In genomic region chr2:218179782-218180181, GRCh38 we compare ENCODE assay signal across 36 cellular contexts. TPM values are rescaled to one million over a fixed set of nuclear protein-coding genes. Genes with fewer than 3 reads are reported as not detected.
"Had no signal": no experiment of that assay in that cellular context is flagged by ENCODE, and none has a peak within 500 bp of the region (broad histone marks: within the 10 kb centered on the region; RNA-seq: fewer than 3 reads in every experiment).

No MANE protein-coding gene starts in this region.

- H3K27ac ChIP-seq: adrenal gland, ascending aorta, cardiac muscle cell, VCaP had no signal

- H3K4me3 ChIP-seq: adrenal gland, ascending aorta, cardiac muscle cell had no signal

- FAIRE-seq: TTC549 had no signal

- H3K36me3 ChIP-seq: adrenal gland, ascending aorta, cardiac muscle cell had no signal

- ATAC-seq: activated CD8-positive, alpha-beta T cell treated with anti-CD3 and anti-CD28 coated beads for 36 hours; activated naive CD4-positive, alpha-beta T cell treated with anti-CD3 and anti-CD28 coated beads, Interleukin-2, amount 50 U/mL, for 72 hours; activated T-cell treated with anti-CD3 and anti-CD28 coated beads, Interleukin-2, amount 50 U/mL, for 4 hours; activated T-cell treated with anti-CD3 and anti-CD28 coated beads, Interleukin-2, amount 50 U/mL, for 72 hours; activated T-helper 17 cell treated with anti-CD3 and anti-CD28 coated beads, Interleukin-2, amount 50 U/mL, for 72 hours had no signal

- H3K27me3 ChIP-seq: adrenal gland, ascending aorta, cardiac muscle cell had no signal

- H3K4me1 ChIP-seq: adrenal gland, ascending aorta had no signal

- H3K9me3 ChIP-seq: adrenal gland, ascending aorta had no signal

- DNase-seq: activated B cell treated with CpG ODN at 0.5 μM for 24 hours; activated CD4-positive, alpha-beta memory T cell treated with anti-CD3 and anti-CD28 coated beads for 36 hours; activated CD4-positive, alpha-beta T cell treated with anti-CD3 and anti-CD28 coated beads for 4 hours; activated CD4-positive, alpha-beta T cell treated with anti-CD3 and anti-CD28 coated beads, Interleukin-2, amount 10 ng/mL, durations not matched to agents 24 days and 14 days; activated CD4-positive, alpha-beta T cell treated with anti-CD3 and anti-CD28 coated beads, Interleukin-2, amount 50 U/mL, for 1 hour; activated CD4-positive, alpha-beta T cell treated with anti-CD3 and anti-CD28 coated beads, Interleukin-2, amount 50 U/mL, for 4 hours; activated CD4-positive, CD25-positive, alpha-beta regulatory T cell treated with anti-CD3 and anti-CD28 coated beads, Interleukin-2, amount 50 U/mL, for 72 hours; activated CD8-positive, alpha-beta memory T cell treated with anti-CD3 and anti-CD28 coated beads, Interleukin-2, amount 50 U/mL, for 4 hours; activated CD8-positive, alpha-beta T cell treated with anti-CD3 and anti-CD28 coated beads for 36 hours; activated effector memory CD4-positive, alpha-beta T cell treated with anti-CD3 and anti-CD28 coated beads, Interleukin-2, amount 50 U/mL, for 16 hours; activated gamma-delta T cell treated with Interleukin-2 at 50 U/mL for 16 hours; activated naive CD4-positive, alpha-beta T cell; activated naive CD4-positive, alpha-beta T cell treated with anti-CD3 and anti-CD28 coated beads for 36 hours; activated naive CD4-positive, alpha-beta T cell treated with anti-CD3 and anti-CD28 coated beads, Interleukin-2, amount 50 U/mL, for 16 hours; activated naive CD8-positive, alpha-beta T cell treated with anti-CD3 and anti-CD28 coated beads for 36 hours; activated T-cell treated with anti-CD3 and anti-CD28 coated beads for 4 hours; activated T-cell treated with anti-CD3 and anti-CD28 coated beads, Interleukin-2, amount 50 U/mL, for 1 hour; activated T-cell treated with anti-CD3 and anti-CD28 coated beads, Interleukin-2, amount 50 U/mL, for 4 hours; activated T-cell treated with anti-CD3 and anti-CD28 coated beads, Interleukin-2, amount 50 U/mL, for 72 hours; adrenal gland; amniotic stem cell; anterior cingulate cortex; caudate nucleus; SW 1271; T-helper 1 cell; T-helper 2 cell; T-helper 9 cell had no signal

RNA-seq across cellular contexts. Expression of gene CXCR1, which starts 13.0 kb away (rescaled TPM):
- total RNA-seq: activated B cell treated with CpG ODN at 0.5 μM for 24 hours; activated CD4-positive, alpha-beta memory T cell treated with anti-CD3 and anti-CD28 coated beads for 36 hours; activated CD4-positive, alpha-beta T cell treated with anti-CD3 and anti-CD28 coated beads, Interleukin-2, amount 10 ng/mL, durations not matched to agents 24 days and 14 days; activated CD8-positive, alpha-beta memory T cell treated with anti-CD3 and anti-CD28 coated beads for 36 hours; activated CD8-positive, alpha-beta T cell treated with anti-CD3 and anti-CD28 coated beads for 36 hours; activated naive CD4-positive, alpha-beta T cell treated with anti-CD3 and anti-CD28 coated beads for 36 hours; activated naive CD4-positive, alpha-beta T cell treated with anti-CD3 and anti-CD28 coated beads, Interleukin-2, amount 50 U/mL, for 72 hours; activated naive CD8-positive, alpha-beta T cell treated with anti-CD3 and anti-CD28 coated beads for 36 hours; activated T-cell treated with anti-CD3 and anti-CD28 coated beads, Interleukin-2, amount 50 U/mL, for 4 hours; activated T-cell treated with anti-CD3 and anti-CD28 coated beads, Interleukin-2, amount 50 U/mL, for 72 hours; activated T-helper 1 cell treated with anti-CD3 and anti-CD28 coated beads, Interleukin-12 subunit alpha, Interleukin-12 subunit beta, Interleukin-2, Interleukin-4 antibody, amounts not matched to agents 30 ng/mL and 10 ng/mL and 1 ng/mL, durations not matched to agents 14 hours and 24 hours and 36 hours; activated T-helper 17 cell treated with anti-CD3 and anti-CD28 coated beads, Interleukin-2, amount 50 U/mL, for 72 hours; ascending aorta; bronchial epithelial cell; cardiac muscle cell had no signal
- polyA plus RNA-seq: cardiac muscle cell had no signal

RNA-seq across cellular contexts. Expression of gene CXCR2, which starts 54.0 kb away (rescaled TPM):
- total RNA-seq: activated B cell treated with CpG ODN at 0.5 μM for 24 hours; activated CD4-positive, alpha-beta memory T cell treated with anti-CD3 and anti-CD28 coated beads for 36 hours; activated CD8-positive, alpha-beta memory T cell treated with anti-CD3 and anti-CD28 coated beads for 36 hours; activated T-cell treated with anti-CD3 and anti-CD28 coated beads, Interleukin-2, amount 50 U/mL, for 4 hours; activated T-helper 1 cell treated with anti-CD3 and anti-CD28 coated beads, Interleukin-12 subunit alpha, Interleukin-12 subunit beta, Interleukin-2, Interleukin-4 antibody, amounts not matched to agents 30 ng/mL and 10 ng/mL and 1 ng/mL, durations not matched to agents 14 hours and 24 hours and 36 hours; ascending aorta; bronchial epithelial cell had no signal
